In genomic region chr6:12595161-12595792, GRCh38 we compare ENCODE assay signal across 10 cellular contexts.
DNase-seq lines count a peak whose midpoint lies in the region; ATAC-seq, FAIRE-seq and TF ChIP-seq lines count a peak whose summit lies in the region.
"Had no signal": no experiment of that assay in that cellular context is flagged by ENCODE, and none has a peak within 500 bp of the region (broad histone marks: within the 10 kb centered on the region; RNA-seq: fewer than 3 reads in every experiment).

No MANE protein-coding gene starts in this region.

- H3K4me3 Mint-ChIP-seq in HFFc6 = peak overlapping the region; percentile 37
- H3K4me3 Mint-ChIP-seq: activated CD4-positive, alpha-beta memory T cell treated with anti-CD3 and anti-CD28 coated beads for 36 hours; stimulated activated naive CD8-positive, alpha-beta T cell treated with anti-CD3 and anti-CD28 coated beads, Interleukin-15, amount 100 ng/mL, for 72 hours had no signal

- DNase-seq in GM12891 (ENCODE audit: insufficient read length, low spot score) (no peak), HFFc6 (peak; percentile 71), NOMO-1 (lab: John Stamatoyannopoulos, UW; ENCODE audit: unreplicated experiment in 2 of 2) (peak; percentile 72 to 93), kidney tubule cell (ENCODE audit: low spot score) (peak; percentile 66), NCI-H1417 (lab: John Stamatoyannopoulos, UW) (no peak), HT-29 (ENCODE audit: low spot score) (no peak), NCI-H2227 (lab: John Stamatoyannopoulos, UW; ENCODE audit: unreplicated experiment) (no peak)
- DNase-seq: activated CD4-positive, alpha-beta memory T cell treated with anti-CD3 and anti-CD28 coated beads for 36 hours; stimulated activated naive CD8-positive, alpha-beta T cell treated with anti-CD3 and anti-CD28 coated beads, Interleukin-15, amount 100 ng/mL, for 72 hours had no signal

- no peak for TF ChIP-seq CTCF in HFFc6 (IDR thresholded peaks at IDR 0.05)

- H3K4me1 Mint-ChIP-seq in HFFc6 (ENCODE audit: low read depth) = peaks cover 16% of the 10 kb centered on the region; the same call in 1 of the 2 replicates
- H3K4me1 Mint-ChIP-seq: stimulated activated naive CD8-positive, alpha-beta T cell treated with anti-CD3 and anti-CD28 coated beads, Interleukin-15, amount 100 ng/mL, for 72 hours had no signal

- no peak for TF ChIP-seq POLR2A in GM12891 (IDR thresholded peaks at IDR 0.05; ENCODE audit: low read depth, low read length)

- peak; percentile 35 for FAIRE-seq in GM12891 (lab: Jason Lieb, UNC)

- no peak for ATAC-seq in HG03025 (IDR thresholded peaks at IDR 0.05; ENCODE audit: low FRiP score, unreplicated experiment)
- ATAC-seq: stimulated activated naive CD8-positive, alpha-beta T cell treated with anti-CD3 and anti-CD28 coated beads, Interleukin-15, amount 100 ng/mL, for 72 hours had no signal

- H3K9me3 Mint-ChIP-seq in HFFc6 = no peaks in the 10 kb centered on the region
- H3K9me3 Mint-ChIP-seq: activated CD4-positive, alpha-beta memory T cell treated with anti-CD3 and anti-CD28 coated beads for 36 hours; stimulated activated naive CD8-positive, alpha-beta T cell treated with anti-CD3 and anti-CD28 coated beads, Interleukin-15, amount 100 ng/mL, for 72 hours had no signal

- no peaks in the 10 kb centered on the region for H3K27me3 Mint-ChIP-seq in HFFc6 (ENCODE audit: insufficient read depth)

- H3K36me3 Mint-ChIP-seq in HFFc6 (ENCODE audit: low read depth) = no peaks in the 10 kb centered on the region
- H3K36me3 Mint-ChIP-seq: activated CD4-positive, alpha-beta memory T cell treated with anti-CD3 and anti-CD28 coated beads for 36 hours had no signal

- peak overlapping the region; percentile 59 for H3K27ac Mint-ChIP-seq in HFFc6
- H3K27ac Mint-ChIP-seq: activated CD4-positive, alpha-beta memory T cell treated with anti-CD3 and anti-CD28 coated beads for 36 hours; stimulated activated naive CD8-positive, alpha-beta T cell treated with anti-CD3 and anti-CD28 coated beads, Interleukin-15, amount 100 ng/mL, for 72 hours had no signal

TF ChIP-seq in GM12891, 5 proteins besides CTCF, POLR2A, EP300 and RAD21:
- TF ChIP-seq POU2F2 (IDR thresholded peaks at IDR 0.05; ENCODE audit: low read depth, low read length) (no peak), TAF1 (IDR thresholded peaks at IDR 0.05; ENCODE audit: low read depth, low read length) (no peak), SPI1 (IDR thresholded peaks at IDR 0.05; ENCODE audit: low read depth, low read length) (peak; percentile 64; the same call in 1 of the 2 replicates)
TF ChIP-seq in GM12891: peak in this region for 1.

Comparison
In these comparisons a context has a peak if more than half of its experiments do, and no peak if none do; other contexts are left out.
1. DNase-seq: peak in HFFc6 (single experiment), NOMO-1 (2 of 2) and kidney tubule cell (single experiment); none in GM12891 (single experiment), NCI-H1417 (0 of 3), HT-29 (single experiment) and NCI-H2227 (single experiment).